Comparison of ENCODE assay signal across 9 cellular contexts in genomic region chr22:19880786-19881569, GRCh38. TPM values are rescaled to one million over a fixed set of nuclear protein-coding genes. Genes with fewer than 3 reads are reported as not detected.
DNase-seq lines count a peak whose midpoint lies in the region; ATAC-seq and TF ChIP-seq lines count a peak whose summit lies in the region.
"Had no signal": no experiment of that assay in that cellular context is flagged by ENCODE, and none has a peak within 500 bp of the region (broad histone marks: within the 10 kb centered on the region; RNA-seq: fewer than 3 reads in every experiment).

No MANE protein-coding gene starts in this region.

- peaks cover 30% of the 10 kb centered on the region for H3K4me1 ChIP-seq in HUES48 (ENCODE audit: control insufficient read depth, insufficient read depth, low read length)

- H3K9me3 ChIP-seq in HUES48 (ENCODE audit: control insufficient read depth, insufficient read depth, low read length), result no peaks in the 10 kb centered on the region

- peak overlapping the region; percentile 84 for H3K9ac ChIP-seq in HUES48 (ENCODE audit: low read depth, low read length)

- H3K27ac ChIP-seq in HUES48 (ENCODE audit: low read depth, low read length), result peak overlapping the region; percentile 99
- no peak overlapping the region for H3K27ac ChIP-seq in coronary artery

- no peak for TF ChIP-seq CTCF in coronary artery (IDR thresholded peaks at IDR 0.05)

- no peak for ATAC-seq in left lobe of liver
- ATAC-seq in activated CD8-positive, alpha-beta T cell treated with anti-CD3 and anti-CD28 coated beads, Interleukin-2, amount 10 ng/mL, durations not matched to agents 7 days and 5 days, result no peak

- peaks cover 7% of the 10 kb centered on the region for H3K4me1 Mint-ChIP-seq in activated CD8-positive, alpha-beta T cell treated with anti-CD3 and anti-CD28 coated beads, Interleukin-2, amount 10 ng/mL, durations not matched to agents 7 days and 5 days (ENCODE audit: low read depth)

- no peaks in the 10 kb centered on the region for H3K36me3 Mint-ChIP-seq in activated CD8-positive, alpha-beta T cell treated with anti-CD3 and anti-CD28 coated beads, Interleukin-2, amount 10 ng/mL, durations not matched to agents 7 days and 5 days (ENCODE audit: low read depth)

- H3K36me3 ChIP-seq in HUES48 (ENCODE audit: control insufficient read depth, insufficient read depth, low read length), result no peaks in the 10 kb centered on the region

- H3K4me3 Mint-ChIP-seq in activated CD8-positive, alpha-beta T cell treated with anti-CD3 and anti-CD28 coated beads, Interleukin-2, amount 10 ng/mL, durations not matched to agents 7 days and 5 days, result no peak overlapping the region

- CTCF ChIA-PET in activated CD8-positive, alpha-beta T cell treated with anti-CD3 and anti-CD28 coated beads, Interleukin-2, amount 10 ng/mL, durations not matched to agents 7 days and 5 days (lab: Charles Lee), result no interaction called here

- no peaks in the 10 kb centered on the region for H3K27me3 Mint-ChIP-seq in activated CD8-positive, alpha-beta T cell treated with anti-CD3 and anti-CD28 coated beads, Interleukin-2, amount 10 ng/mL, durations not matched to agents 7 days and 5 days (ENCODE audit: low read depth)

- DNase-seq in A172 (ENCODE audit: low spot score), result peak; percentile 95
- peak; percentile 71 for DNase-seq in coronary artery (ENCODE audit: low spot score)
- DNase-seq in left lobe of liver (ENCODE audit: low spot score), result peak; percentile 42
- DNase-seq in NCI-H1048 (lab: John Stamatoyannopoulos, UW), result no peak
- no peak for DNase-seq in activated CD8-positive, alpha-beta T cell treated with anti-CD3 and anti-CD28 coated beads, Interleukin-2, amount 10 ng/mL, durations not matched to agents 7 days and 5 days
- DNase-seq in NCI-H1092 (lab: John Stamatoyannopoulos, UW), result no peak
- no peak for DNase-seq in NCI-H1417 treated with DMSO at 0.1 percent for 48 hours (lab: John Stamatoyannopoulos, UW)
- DNase-seq: NCI-H2171 treated with DMSO at 0.1 percent for 48 hours had no signal

- H3K27ac Mint-ChIP-seq in activated CD8-positive, alpha-beta T cell treated with anti-CD3 and anti-CD28 coated beads, Interleukin-2, amount 10 ng/mL, durations not matched to agents 7 days and 5 days, result no peak overlapping the region

- H3K27me3 ChIP-seq in HUES48 (ENCODE audit: control insufficient read depth, insufficient read depth, low read length), result no peaks in the 10 kb centered on the region

- POLR2A ChIA-PET in activated CD8-positive, alpha-beta T cell treated with anti-CD3 and anti-CD28 coated beads, Interleukin-2, amount 10 ng/mL, durations not matched to agents 7 days and 5 days (lab: Charles Lee), result interaction anchor here (1.5 kb wide), 1 partner anchor 10 kb away, joined by 3 read pairs; no protein-coding TSS in a partner anchor

- H3K9me3 Mint-ChIP-seq in activated CD8-positive, alpha-beta T cell treated with anti-CD3 and anti-CD28 coated beads, Interleukin-2, amount 10 ng/mL, durations not matched to agents 7 days and 5 days (ENCODE audit: insufficient read depth), result no peaks in the 10 kb centered on the region

- H3K4me3 ChIP-seq in HUES48 (ENCODE audit: low read depth, low read length) (peak overlapping the region; percentile 34; the same call in 1 of the 2 replicates), coronary artery (peak overlapping the region; percentile 50)

RNA-seq across cellular contexts. Expression of gene GNB1L, which starts 26.3 kb away (rescaled TPM):
- 8.9 and 9.6 TPM in 2 replicates for total RNA-seq in A172 (2014; rRNA removed; shearing (Covaris generic))
- 4.3 TPM for total RNA-seq in left lobe of liver
- total RNA-seq in activated CD8-positive, alpha-beta T cell treated with anti-CD3 and anti-CD28 coated beads, Interleukin-2, amount 10 ng/mL, durations not matched to agents 7 days and 5 days, result 10 to 100 TPM in 1 of 2 experiments, 1 to 10 TPM in 1; 9.7 to 10.3 TPM

RNA-seq across cellular contexts. Expression of gene RTL10, which starts 26.3 kb away (rescaled TPM):
- total RNA-seq in A172 (2014; rRNA removed; shearing (Covaris generic)), result 8.5 and 11.7 TPM in 2 replicates
- 9.4 TPM for total RNA-seq in left lobe of liver
- total RNA-seq in activated CD8-positive, alpha-beta T cell treated with anti-CD3 and anti-CD28 coated beads, Interleukin-2, amount 10 ng/mL, durations not matched to agents 7 days and 5 days, result 10 to 100 TPM; 16.1 to 17.0 TPM

Comparison
In these comparisons a context has a peak if more than half of its experiments do, and no peak if none do; other contexts are left out.
1. DNase-seq: peak in A172 (single experiment), coronary artery (single experiment) and left lobe of liver (single experiment); none in NCI-H1048 (single experiment), activated CD8-positive, alpha-beta T cell treated with anti-CD3 and anti-CD28 coated beads, Interleukin-2, amount 10 ng/mL, durations not matched to agents 7 days and 5 days (single experiment), NCI-H1092 (single experiment) and NCI-H1417 treated with DMSO at 0.1 percent for 48 hours (single experiment).